23 cellular contexts compared by ENCODE assay signal in genomic region chr2:195850764-195851163, GRCh38.
DNase-seq lines count a peak whose midpoint lies in the region; ATAC-seq and TF ChIP-seq lines count a peak whose summit lies in the region.
"Had no signal": no experiment of that assay in that cellular context is flagged by ENCODE, and none has a peak within 500 bp of the region (broad histone marks: within the 10 kb centered on the region; RNA-seq: fewer than 3 reads in every experiment).

No MANE protein-coding gene starts in this region.

- H2BK120ac ChIP-seq in neuronal stem cell (ENCODE audit: low read depth, low read length), result no peak overlapping the region

- intact Hi-C loops in left lung (cut with DNase I), result no loop called here
- intact Hi-C loops in upper lobe of right lung (cut with DNase I), result no loop called here

- H3K27me3 ChIP-seq in left lung, result no peaks in the 10 kb centered on the region
- H3K27me3 ChIP-seq in neuronal stem cell (ENCODE audit: control insufficient read depth in 3 of 3, insufficient read depth in 3 of 3, low read depth in 1 of 3, low read length in 3 of 3), result no peaks in the 10 kb centered on the region
- H3K27me3 ChIP-seq in upper lobe of right lung, result no peaks in the 10 kb centered on the region
- H3K27me3 ChIP-seq: BE2C, BLaER1 had no signal

- H3K4ac ChIP-seq in neuronal stem cell (ENCODE audit: low read length), result no peak overlapping the region

- H3K4me3 ChIP-seq in left lung, result no peak overlapping the region
- no peak overlapping the region for H3K4me3 ChIP-seq in neuronal stem cell (ENCODE audit: low read length in 2 of 2)
- no peak overlapping the region for H3K4me3 ChIP-seq in upper lobe of right lung
- H3K4me3 ChIP-seq: BLaER1, GM12878 had no signal

- H3K9ac ChIP-seq in neuronal stem cell (ENCODE audit: low read depth, low read length, poor library complexity), result no peak overlapping the region
- H3K9ac ChIP-seq: BLaER1 had no signal

- H3K4me2 ChIP-seq in neuronal stem cell (ENCODE audit: insufficient read depth, low read length, poor library complexity, severe bottlenecking), result no peak overlapping the region
- H3K4me2 ChIP-seq: BLaER1 had no signal

- H3K36me3 ChIP-seq in left lung (no peaks in the 10 kb centered on the region), neuronal stem cell (replicated peaks in 1 of 2; ENCODE audit: control insufficient read depth in 2 of 2, insufficient read depth in 2 of 2, low read length in 2 of 2) (no peaks in the 10 kb centered on the region), upper lobe of right lung (no peaks in the 10 kb centered on the region)
- H3K36me3 ChIP-seq: BE2C, BLaER1 had no signal

- no peaks in the 10 kb centered on the region for H3K36me3 Mint-ChIP-seq in WTC11
- H3K36me3 Mint-ChIP-seq: CD14-positive monocyte; CD4-positive, alpha-beta memory T cell; CD4-positive, CD25-positive, alpha-beta regulatory T cell; CD8-positive, alpha-beta memory T cell had no signal

- POLR2A ChIA-PET in WTC11 (lab: Charles Lee), result no interaction called here

- no peak overlapping the region for H4K8ac ChIP-seq in neuronal stem cell (ENCODE audit: low read depth, low read length)

- peaks cover 3% of the 10 kb centered on the region for H3K9me3 Mint-ChIP-seq in WTC11
- H3K9me3 Mint-ChIP-seq: CD4-positive, alpha-beta memory T cell; CD8-positive, alpha-beta memory T cell had no signal

- no peak overlapping the region for H2BK12ac ChIP-seq in neuronal stem cell (ENCODE audit: low read length)

- no peak for TF ChIP-seq CTCF in left lung (IDR thresholded peaks at IDR 0.05)
- TF ChIP-seq CTCF in upper lobe of right lung (IDR thresholded peaks at IDR 0.05), result no peak
- TF ChIP-seq CTCF in WTC11 (IDR thresholded peaks at IDR 0.05), result no peak

- H3K4me1 Mint-ChIP-seq in WTC11, result no peaks in the 10 kb centered on the region
- H3K4me1 Mint-ChIP-seq: CD14-positive monocyte; CD4-positive, CD25-positive, alpha-beta regulatory T cell; CD8-positive, alpha-beta memory T cell had no signal

- no peak overlapping the region for H3K27ac Mint-ChIP-seq in WTC11
- H3K27ac Mint-ChIP-seq: CD14-positive monocyte; CD4-positive, alpha-beta memory T cell; CD4-positive, CD25-positive, alpha-beta regulatory T cell; CD8-positive, alpha-beta memory T cell had no signal

- DNase-seq in left lung, result no peak
- DNase-seq in neuronal stem cell (ENCODE audit: low spot score), result no peak
- DNase-seq in upper lobe of right lung, result no peak
- DNase-seq in WTC11 (ENCODE audit: low spot score), result no peak
- DNase-seq: 8988T; ACHN; BE2C; C1 segment of cervical spinal cord; CD4-positive, alpha-beta memory T cell; CD4-positive, CD25-positive, alpha-beta regulatory T cell; CD8-positive, alpha-beta memory T cell; COR-L47; DMS 273 treated with DMSO at 0.1 percent for 48 hours; DMS153; DMS53; DMS79; DND-41; EL; GDM1 had no signal

- H3K27me3 Mint-ChIP-seq in WTC11 (ENCODE audit: low read depth), result no peaks in the 10 kb centered on the region

- ATAC-seq in left lung, result peak; percentile 92
- peak; percentile 67 for ATAC-seq in upper lobe of right lung
- no peak for ATAC-seq in WTC11
- no peak for ATAC-seq in GM21447 (IDR thresholded peaks at IDR 0.05; ENCODE audit: unreplicated experiment)
- ATAC-seq: GM12878 had no signal

- H3K4me3 Mint-ChIP-seq in WTC11, result no peak overlapping the region
- H3K4me3 Mint-ChIP-seq: CD14-positive monocyte; CD4-positive, alpha-beta memory T cell; CD4-positive, CD25-positive, alpha-beta regulatory T cell; CD8-positive, alpha-beta memory T cell had no signal

- peak overlapping the region; percentile 40 for H3K18ac ChIP-seq in neuronal stem cell (ENCODE audit: low read length)

- H2AFZ ChIP-seq in neuronal stem cell (ENCODE audit: low read length), result no peak overlapping the region

- WGBS in neuronal stem cell (ENCODE audit: extremely low coverage in 2 of 2, insufficient read length in 2 of 2, insufficient replicate concordance in 1 of 2), 2 donors, result no CpG with 5 or more reads among the region's 3 CpGs

- H3K9me3 ChIP-seq in left lung, result no peaks in the 10 kb centered on the region
- H3K9me3 ChIP-seq in neuronal stem cell (replicated peaks in 1 of 2; ENCODE audit: control insufficient read depth in 2 of 2, insufficient read depth in 1 of 2, low read depth in 1 of 2, low read length in 2 of 2), result no peaks in the 10 kb centered on the region
- no peaks in the 10 kb centered on the region for H3K9me3 ChIP-seq in upper lobe of right lung
- H3K9me3 ChIP-seq: BE2C, BLaER1 had no signal

- no peak overlapping the region for H2BK5ac ChIP-seq in neuronal stem cell (ENCODE audit: low read length)

- H3K14ac ChIP-seq in neuronal stem cell (ENCODE audit: low read length), result no peak overlapping the region

- no peaks in the 10 kb centered on the region for H3K79me1 ChIP-seq in neuronal stem cell (ENCODE audit: low read depth, low read length)

- no peak overlapping the region for H4K91ac ChIP-seq in neuronal stem cell (ENCODE audit: low read depth, low read length, poor library complexity)

- H2AK5ac ChIP-seq in neuronal stem cell (ENCODE audit: low read depth, low read length), result no peak overlapping the region

- no peak overlapping the region for H2BK15ac ChIP-seq in neuronal stem cell (ENCODE audit: low read length)

- no peak overlapping the region for H3K27ac ChIP-seq in left lung
- no peak overlapping the region for H3K27ac ChIP-seq in neuronal stem cell (replicated peaks; ENCODE audit: low read length)
- H3K27ac ChIP-seq in upper lobe of right lung, result no peak overlapping the region
- H3K27ac ChIP-seq: BLaER1 had no signal

- H3K23ac ChIP-seq in neuronal stem cell (ENCODE audit: low read depth, low read length, poor library complexity), result no peak overlapping the region

- CTCF ChIA-PET in WTC11 (lab: Charles Lee), result no interaction called here

- H3K4me1 ChIP-seq in left lung (no peaks in the 10 kb centered on the region), neuronal stem cell (ENCODE audit: control insufficient read depth in 2 of 2, insufficient read depth in 1 of 2, low read depth in 1 of 2, low read length in 2 of 2) (no peaks in the 10 kb centered on the region), upper lobe of right lung (no peaks in the 10 kb centered on the region)
- H3K4me1 ChIP-seq: BE2C, BLaER1 had no signal

TF ChIP-seq in WTC11, 78 proteins besides CTCF, POLR2A, EP300 and RAD21 (continues in another document):
- TF ChIP-seq ZNF396 (CRISPR knock-in tag; IDR thresholded peaks at IDR 0.05; ENCODE audit: borderline replicate concordance), result no peak
- no peak for TF ChIP-seq ARID4B (CRISPR knock-in tag; IDR thresholded peaks at IDR 0.05; ENCODE audit: borderline replicate concordance)
- no peak for TF ChIP-seq USF1 (CRISPR knock-in tag; IDR thresholded peaks at IDR 0.05)
- no peak for TF ChIP-seq MAX (CRISPR knock-in tag; IDR thresholded peaks at IDR 0.05)
- no peak for TF ChIP-seq ZNF232 (CRISPR knock-in tag; IDR thresholded peaks at IDR 0.05)
- no peak for TF ChIP-seq E2F1 (CRISPR knock-in tag; IDR thresholded peaks at IDR 0.05)
- no peak for TF ChIP-seq CBFB (CRISPR knock-in tag; IDR thresholded peaks at IDR 0.05; ENCODE audit: low read depth)

Comparison
In these comparisons a context has a peak if more than half of its experiments do, and no peak if none do; other contexts are left out.
1. ATAC-seq: peak in left lung (single experiment) and upper lobe of right lung (single experiment); none in WTC11 (single experiment) and GM21447 (single experiment).